ENCODE assay signal across 3 cellular contexts in the genomic region with DNA sequence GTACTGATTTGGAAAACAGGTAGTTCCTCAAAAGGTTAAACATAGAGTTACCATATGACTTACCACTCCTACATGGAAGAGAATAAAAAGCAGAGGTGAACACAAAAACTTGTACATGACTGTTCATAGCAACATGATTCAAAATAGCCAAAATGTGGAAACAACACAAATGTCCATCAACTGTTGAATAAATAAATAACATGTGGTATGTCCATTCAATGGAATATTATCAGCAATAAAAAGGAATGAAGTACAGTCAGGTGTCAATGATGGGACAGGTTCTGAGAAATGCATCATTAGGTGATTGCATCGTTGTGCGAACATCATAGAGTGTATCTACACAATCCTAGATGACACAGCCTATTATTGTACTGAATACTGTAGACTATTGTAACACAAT.
A peak's percentile ranks its signal among the peaks of the same experiment; 100 is the strongest.
TF ChIP-seq lines count a peak whose summit lies in the region.

No MANE protein-coding gene starts in this region.

TF ChIP-seq in SK-N-SH treated with all-trans-retinoic acid at 6 μM for 48 hours, 23 proteins besides CTCF, POLR2A, EP300 and RAD21:
- TF ChIP-seq RARB (CRISPR knock-in tag; IDR thresholded peaks at IDR 0.05) (no peak), ZC3H10 (CRISPR knock-in tag; IDR thresholded peaks at IDR 0.05) (no peak), ARNTL (CRISPR knock-in tag; IDR thresholded peaks at IDR 0.05; ENCODE audit: borderline replicate concordance, low read depth) (no peak), ZNF565 (CRISPR knock-in tag; conservative IDR thresholded peaks at IDR 0.05; ENCODE audit: low read depth) (no peak), OSR1 (CRISPR knock-in tag; IDR thresholded peaks at IDR 0.05) (no peak), ZNF8 (CRISPR knock-in tag; IDR thresholded peaks at IDR 0.05) (peak; percentile 97)
- TF ChIP-seq, protein P1, sequence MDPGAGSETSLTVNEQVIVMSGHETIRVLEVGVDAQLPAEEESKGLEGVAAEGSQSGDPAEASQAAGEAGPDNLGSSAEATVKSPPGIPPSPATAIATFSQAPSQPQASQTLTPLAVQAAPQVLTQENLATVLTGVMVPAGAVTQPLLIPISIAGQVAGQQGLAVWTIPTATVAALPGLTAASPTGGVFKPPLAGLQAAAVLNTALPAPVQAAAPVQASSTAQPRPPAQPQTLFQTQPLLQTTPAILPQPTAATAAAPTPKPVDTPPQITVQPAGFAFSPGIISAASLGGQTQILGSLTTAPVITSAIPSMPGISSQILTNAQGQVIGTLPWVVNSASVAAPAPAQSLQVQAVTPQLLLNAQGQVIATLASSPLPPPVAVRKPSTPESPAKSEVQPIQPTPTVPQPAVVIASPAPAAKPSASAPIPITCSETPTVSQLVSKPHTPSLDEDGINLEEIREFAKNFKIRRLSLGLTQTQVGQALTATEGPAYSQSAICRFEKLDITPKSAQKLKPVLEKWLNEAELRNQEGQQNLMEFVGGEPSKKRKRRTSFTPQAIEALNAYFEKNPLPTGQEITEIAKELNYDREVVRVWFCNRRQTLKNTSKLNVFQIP (CRISPR knock-in tag; IDR thresholded peaks at IDR 0.05; ENCODE audit: borderline replicate concordance, low read depth), result no peak
TF ChIP-seq in SK-N-SH treated with all-trans-retinoic acid at 6 μM for 48 hours: peak in this region for 1.

TF ChIP-seq in SK-N-SH, 30 proteins besides CTCF, POLR2A, EP300 and RAD21:
- TF ChIP-seq MEF2A (IDR thresholded peaks at IDR 0.05; ENCODE audit: borderline replicate concordance, low read depth), result no peak
- no peak for TF ChIP-seq RFX5 (IDR thresholded peaks at IDR 0.05; ENCODE audit: low read length)
- no peak for TF ChIP-seq TCF12 (IDR thresholded peaks at IDR 0.05)
- TF ChIP-seq, protein P2, sequence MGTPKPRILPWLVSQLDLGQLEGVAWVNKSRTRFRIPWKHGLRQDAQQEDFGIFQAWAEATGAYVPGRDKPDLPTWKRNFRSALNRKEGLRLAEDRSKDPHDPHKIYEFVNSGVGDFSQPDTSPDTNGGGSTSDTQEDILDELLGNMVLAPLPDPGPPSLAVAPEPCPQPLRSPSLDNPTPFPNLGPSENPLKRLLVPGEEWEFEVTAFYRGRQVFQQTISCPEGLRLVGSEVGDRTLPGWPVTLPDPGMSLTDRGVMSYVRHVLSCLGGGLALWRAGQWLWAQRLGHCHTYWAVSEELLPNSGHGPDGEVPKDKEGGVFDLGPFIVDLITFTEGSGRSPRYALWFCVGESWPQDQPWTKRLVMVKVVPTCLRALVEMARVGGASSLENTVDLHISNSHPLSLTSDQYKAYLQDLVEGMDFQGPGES (IDR thresholded peaks at IDR 0.05; ENCODE audit: low read depth, low read length), result no peak
- TF ChIP-seq RXRA (IDR thresholded peaks at IDR 0.05; ENCODE audit: borderline replicate concordance, low read depth), result no peak
- no peak for TF ChIP-seq TEAD4 (IDR thresholded peaks at IDR 0.05; ENCODE audit: borderline replicate concordance, insufficient read depth)
- TF ChIP-seq FOXJ3 (CRISPR knock-in tag; IDR thresholded peaks at IDR 0.05), result no peak
- TF ChIP-seq, protein P3, sequence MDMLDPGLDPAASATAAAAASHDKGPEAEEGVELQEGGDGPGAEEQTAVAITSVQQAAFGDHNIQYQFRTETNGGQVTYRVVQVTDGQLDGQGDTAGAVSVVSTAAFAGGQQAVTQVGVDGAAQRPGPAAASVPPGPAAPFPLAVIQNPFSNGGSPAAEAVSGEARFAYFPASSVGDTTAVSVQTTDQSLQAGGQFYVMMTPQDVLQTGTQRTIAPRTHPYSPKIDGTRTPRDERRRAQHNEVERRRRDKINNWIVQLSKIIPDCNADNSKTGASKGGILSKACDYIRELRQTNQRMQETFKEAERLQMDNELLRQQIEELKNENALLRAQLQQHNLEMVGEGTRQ (IDR thresholded peaks at IDR 0.05; ENCODE audit: borderline replicate concordance, low read depth, low read length), result no peak
- no peak for TF ChIP-seq MXI1 (IDR thresholded peaks at IDR 0.05; ENCODE audit: low read depth, low read length)
- TF ChIP-seq, protein P4, sequence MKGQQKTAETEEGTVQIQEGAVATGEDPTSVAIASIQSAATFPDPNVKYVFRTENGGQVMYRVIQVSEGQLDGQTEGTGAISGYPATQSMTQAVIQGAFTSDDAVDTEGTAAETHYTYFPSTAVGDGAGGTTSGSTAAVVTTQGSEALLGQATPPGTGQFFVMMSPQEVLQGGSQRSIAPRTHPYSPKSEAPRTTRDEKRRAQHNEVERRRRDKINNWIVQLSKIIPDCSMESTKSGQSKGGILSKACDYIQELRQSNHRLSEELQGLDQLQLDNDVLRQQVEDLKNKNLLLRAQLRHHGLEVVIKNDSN (IDR thresholded peaks at IDR 0.05; ENCODE audit: borderline replicate concordance, low read depth), result no peak
- no peak for TF ChIP-seq ELF1 (IDR thresholded peaks at IDR 0.05)
- no peak for TF ChIP-seq GABPA (IDR thresholded peaks at IDR 0.05; ENCODE audit: low read depth)
- no peak for TF ChIP-seq FOSL2 (IDR thresholded peaks at IDR 0.05; ENCODE audit: borderline replicate concordance, low read depth)

TF ChIP-seq in IMR-90, 13 proteins besides CTCF, POLR2A, EP300 and RAD21:
- TF ChIP-seq CEBPB (IDR thresholded peaks at IDR 0.05; ENCODE audit: low read depth, low read length) (0 out of 2 replicates have a peak, but pooled peaks have one; percentile 27), RFX5 (IDR thresholded peaks at IDR 0.05; ENCODE audit: low read depth, low read length) (no peak)
- TF ChIP-seq, protein P3 (IDR thresholded peaks at IDR 0.05; ENCODE audit: low read depth, low read length), result no peak
